ENCODE assay signal across 20 cellular contexts in the genomic region with DNA sequence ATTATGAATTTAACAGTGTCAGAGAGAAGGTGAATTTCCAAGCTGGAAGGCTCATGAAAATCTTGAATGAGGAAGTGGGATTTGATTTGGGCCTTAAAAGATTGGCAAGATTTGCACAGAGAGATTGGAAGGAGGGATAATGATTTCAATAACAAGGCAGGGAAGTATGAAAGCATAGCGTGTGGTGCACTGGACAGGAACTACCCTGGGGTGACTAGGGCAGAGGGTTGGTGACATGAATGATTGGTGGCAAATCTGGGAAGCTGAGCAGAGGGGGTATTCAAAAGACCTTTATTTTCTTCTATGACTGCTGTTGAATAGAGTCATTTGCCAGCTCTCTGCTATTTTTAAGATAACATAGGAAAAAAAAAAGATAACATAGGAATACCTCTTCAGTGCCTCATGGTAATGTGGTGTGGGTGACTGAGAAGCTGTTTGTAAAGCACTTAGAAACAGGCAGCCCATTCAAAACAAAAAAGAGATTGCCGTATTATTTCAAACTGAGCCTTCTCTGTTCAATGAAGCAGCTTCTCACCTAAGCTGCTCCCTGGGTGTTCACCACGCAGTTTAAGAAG.
"Had no signal": no experiment of that assay in that cellular context is flagged by ENCODE, and none has a peak within 500 bp of the region (broad histone marks: within the 10 kb centered on the region; RNA-seq: fewer than 3 reads in every experiment).

No MANE protein-coding gene starts in this region.

- H3K27ac ChIP-seq: gastroesophageal sphincter, heart left ventricle, right atrium auricular region, tibial artery, uterus had no signal

- ATAC-seq: activated naive CD8-positive, alpha-beta T cell treated with anti-CD3 and anti-CD28 coated beads, Interleukin-2, amount 50 U/mL, for 24 hours; esophagus mucosa; gastroesophageal sphincter; heart left ventricle; natural killer cell; stimulated activated naive CD8-positive, alpha-beta T cell treated with anti-CD3 and anti-CD28 coated beads, Interleukin-15, Interleukin-2, amounts not matched to agents 100 U/mL and 50 U/mL, for 24 hours had no signal

- H3K9me3 Mint-ChIP-seq: activated CD4-positive, alpha-beta memory T cell treated with anti-CD3 and anti-CD28 coated beads, Interleukin-2, amount 10 ng/mL, durations not matched to agents 7 days and 5 days; activated naive CD8-positive, alpha-beta T cell treated with anti-CD3 and anti-CD28 coated beads, Interleukin-2, amount 50 U/mL, for 24 hours; activated T-helper 2 cell treated with anti-CD3 and anti-CD28 coated beads, Interferon-gamma antibody, Interleukin-2, Interleukin-4, amounts not matched to agents 10 μg/mL and 5 μg/mL and 100 μg/mL, durations not matched to agents 14 hours and 24 hours and 36 hours had no signal

- H3K36me3 Mint-ChIP-seq: natural killer cell had no signal

- H3K4me3 Mint-ChIP-seq: activated CD4-positive, alpha-beta memory T cell treated with anti-CD3 and anti-CD28 coated beads, Interleukin-2, amount 10 ng/mL, durations not matched to agents 7 days and 5 days; activated naive CD8-positive, alpha-beta T cell treated with anti-CD3 and anti-CD28 coated beads, Interleukin-2, amount 50 U/mL, for 24 hours; activated T-cell treated with anti-CD3 and anti-CD28 coated beads, Interleukin-2, amount 50 U/mL, for 24 hours; natural killer cell had no signal

- H3K27me3 Mint-ChIP-seq: activated CD4-positive, alpha-beta memory T cell treated with anti-CD3 and anti-CD28 coated beads, Interleukin-2, amount 10 ng/mL, durations not matched to agents 7 days and 5 days; activated T-cell treated with anti-CD3 and anti-CD28 coated beads, Interleukin-2, amount 50 U/mL, for 24 hours had no signal

- H3K4me1 Mint-ChIP-seq: activated CD4-positive, alpha-beta memory T cell treated with anti-CD3 and anti-CD28 coated beads, Interleukin-2, amount 10 ng/mL, durations not matched to agents 7 days and 5 days; activated naive CD8-positive, alpha-beta T cell treated with anti-CD3 and anti-CD28 coated beads, Interleukin-2, amount 50 U/mL, for 24 hours; natural killer cell had no signal

- DNase-seq: activated CD4-positive, alpha-beta memory T cell treated with anti-CD3 and anti-CD28 coated beads, Interleukin-2, amount 10 ng/mL, durations not matched to agents 7 days and 5 days; activated CD4-positive, alpha-beta T cell treated with anti-CD3 and anti-CD28 coated beads for 48 hours; activated CD4-positive, CD25-positive, alpha-beta regulatory T cell; activated naive CD4-positive, alpha-beta T cell treated with Interleukin-2 at 50 U/mL for 16 hours; activated naive CD8-positive, alpha-beta T cell treated with anti-CD3 and anti-CD28 coated beads, Interleukin-2, amount 50 U/mL, for 24 hours; activated T-cell treated with anti-CD3 and anti-CD28 coated beads, Interleukin-2, amount 50 U/mL, for 24 hours; cortex of kidney; effector CD4-positive, alpha-beta T cell; heart left ventricle; natural killer cell; stimulated activated CD4-positive, alpha-beta T cell treated with anti-CD3 and anti-CD28 coated beads, Interleukin-2, amount 100 ng/mL, for 24 hours; stimulated activated naive CD8-positive, alpha-beta T cell treated with anti-CD3 and anti-CD28 coated beads, Interleukin-15, Interleukin-2, amounts not matched to agents 100 U/mL and 50 U/mL, for 24 hours; T-helper 1 cell; T1000; tibial artery; uterus had no signal

- H3K27ac Mint-ChIP-seq: activated CD4-positive, alpha-beta memory T cell treated with anti-CD3 and anti-CD28 coated beads, Interleukin-2, amount 10 ng/mL, durations not matched to agents 7 days and 5 days; activated naive CD8-positive, alpha-beta T cell treated with anti-CD3 and anti-CD28 coated beads, Interleukin-2, amount 50 U/mL, for 24 hours; activated T-cell treated with anti-CD3 and anti-CD28 coated beads, Interleukin-2, amount 50 U/mL, for 24 hours; activated T-helper 2 cell treated with anti-CD3 and anti-CD28 coated beads, Interferon-gamma antibody, Interleukin-2, Interleukin-4, amounts not matched to agents 10 μg/mL and 5 μg/mL and 100 μg/mL, durations not matched to agents 14 hours and 24 hours and 36 hours; natural killer cell had no signal
